1 cellular context compared by ENCODE assay signal in the genomic region with DNA sequence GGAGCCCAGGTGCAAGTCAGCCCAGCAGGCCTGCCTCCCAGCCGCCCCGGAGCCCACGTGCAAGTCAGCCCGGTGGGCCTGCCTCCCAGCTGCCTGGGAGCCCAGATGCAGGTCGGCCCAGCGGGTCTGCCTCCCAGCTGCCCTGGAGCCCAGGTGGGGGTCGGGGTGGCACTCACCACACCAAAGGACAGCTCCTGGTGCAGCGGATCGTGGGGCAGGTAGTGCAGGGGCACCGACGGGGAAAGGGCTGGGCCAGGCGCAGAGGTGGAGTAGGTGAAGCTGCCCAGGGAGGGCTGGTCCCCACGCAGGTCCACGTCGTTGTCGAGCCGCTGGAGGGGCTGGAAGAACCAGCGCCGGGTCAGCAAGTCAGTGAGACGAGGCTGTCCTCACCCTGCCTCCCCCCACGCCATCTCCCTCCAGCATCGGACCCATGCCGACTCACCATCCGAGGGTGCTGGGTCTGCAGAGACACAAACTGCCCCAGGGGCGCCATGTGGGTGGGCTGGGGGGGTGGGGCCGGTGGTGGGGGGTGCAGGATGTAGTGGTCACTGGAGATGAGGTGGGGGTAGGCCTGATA.
TF ChIP-seq lines count a peak whose summit lies in the region.

No MANE protein-coding gene starts in this region.

TF ChIP-seq in GM12878, 131 proteins besides CTCF, POLR2A, EP300 and RAD21:
- no peak for TF ChIP-seq NR2C1 (IDR thresholded peaks at IDR 0.05)
- no peak for TF ChIP-seq JUND (IDR thresholded peaks at IDR 0.05; ENCODE audit: low read depth, low read length)
- no peak for TF ChIP-seq MEF2A (IDR thresholded peaks at IDR 0.05; ENCODE audit: insufficient read depth, low read depth, low read length)
- no peak for TF ChIP-seq ZNF622 (IDR thresholded peaks at IDR 0.05)
- no peak for TF ChIP-seq KLF5 (IDR thresholded peaks at IDR 0.05; ENCODE audit: partially characterized antibody)
- no peak for TF ChIP-seq BRCA1 (IDR thresholded peaks at IDR 0.05; ENCODE audit: low read depth, low read length)
- TF ChIP-seq, protein P1, sequence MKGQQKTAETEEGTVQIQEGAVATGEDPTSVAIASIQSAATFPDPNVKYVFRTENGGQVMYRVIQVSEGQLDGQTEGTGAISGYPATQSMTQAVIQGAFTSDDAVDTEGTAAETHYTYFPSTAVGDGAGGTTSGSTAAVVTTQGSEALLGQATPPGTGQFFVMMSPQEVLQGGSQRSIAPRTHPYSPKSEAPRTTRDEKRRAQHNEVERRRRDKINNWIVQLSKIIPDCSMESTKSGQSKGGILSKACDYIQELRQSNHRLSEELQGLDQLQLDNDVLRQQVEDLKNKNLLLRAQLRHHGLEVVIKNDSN (IDR thresholded peaks at IDR 0.05; ENCODE audit: borderline replicate concordance, extremely low read length, insufficient read depth, low read depth, low read length), result no peak
